ENCODE assay signal across 8 cellular contexts in the genomic region with DNA sequence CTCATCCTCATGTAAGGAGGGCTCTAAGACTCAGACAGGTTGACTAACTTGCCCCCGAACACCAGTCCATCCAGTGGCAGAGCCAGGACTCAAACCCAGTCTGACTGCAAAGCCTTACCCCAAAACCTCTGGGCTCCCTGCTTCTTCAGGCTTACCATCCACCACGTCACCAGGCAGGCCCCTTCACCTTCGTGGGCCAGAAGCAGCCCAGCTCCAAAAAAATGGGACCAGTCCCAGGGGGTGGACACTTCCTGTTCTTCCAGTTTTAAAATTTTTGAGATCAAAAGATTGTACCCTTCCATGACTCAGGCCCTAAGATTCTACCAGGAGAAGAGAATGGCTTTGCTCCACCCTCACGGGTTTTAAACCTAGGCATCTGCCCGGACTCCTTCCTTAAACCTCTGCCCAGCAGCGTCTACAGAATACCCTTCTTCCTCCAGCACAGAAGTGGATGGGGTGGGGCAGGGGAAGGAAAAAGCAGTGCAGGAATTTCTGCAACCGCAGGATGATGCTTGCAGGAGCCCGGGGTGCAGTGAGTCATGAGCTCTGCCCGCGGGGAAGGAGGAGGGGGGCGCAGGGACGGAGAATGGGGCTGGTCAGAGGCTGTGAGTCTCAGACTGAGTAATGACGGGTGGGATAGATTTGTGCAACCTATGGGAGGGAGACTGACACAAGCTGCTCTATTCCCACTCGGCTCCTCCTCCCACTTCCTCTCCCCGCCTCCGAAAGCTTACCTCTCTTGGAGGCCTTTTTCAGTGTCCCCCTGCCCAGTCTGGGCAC. TPM values are rescaled to one million over a fixed set of nuclear protein-coding genes. Genes with fewer than 3 reads are reported as not detected.
A peak's percentile ranks its signal among the peaks of the same experiment; 100 is the strongest.
DNase-seq lines count a peak whose midpoint lies in the region; ATAC-seq and TF ChIP-seq lines count a peak whose summit lies in the region.

No MANE protein-coding gene starts in this region.

- peak overlapping the region in 1 of 4 donors; percentile 17 for H3K4me3 ChIP-seq in tibial nerve

- DNase-seq in COLO829 (ENCODE audit: low spot score) (peak; percentile 91), NOMO-1 treated with dmso at 0.1 percent for 144 hours (lab: John Stamatoyannopoulos, UW; ENCODE audit: unreplicated experiment) (peak; percentile 80), T47D (ENCODE audit: low read depth in 1 of 2, low spot score in 1 of 2) (peak; percentile 63 to 90), left colon (peak; percentile 64 to 87), tibial nerve (ENCODE audit: low spot score in 2 of 2) (peak; percentile 75 to 88), NCI-H1105 (lab: John Stamatoyannopoulos, UW) (no peak), NCI-H510A treated with DMSO at 0.1 percent for 48 hours (lab: John Stamatoyannopoulos, UW) (no peak)

- peak; percentile 41 to 79 for TF ChIP-seq EP300 in tibial nerve (IDR thresholded peaks at IDR 0.05)

- ATAC-seq in left colon (peak; percentile 37), GM21529 (IDR thresholded peaks at IDR 0.05; ENCODE audit: unreplicated experiment) (no peak)

- TF ChIP-seq CTCF in tibial nerve (IDR thresholded peaks at IDR 0.05): no peak

- peaks cover 3 to 99% (median 78%) of the 10 kb centered on the region in 4 donors for H3K4me1 ChIP-seq in tibial nerve

- no peaks in the 10 kb centered on the region for H3K9me3 ChIP-seq in tibial nerve

- in situ Hi-C loops in T47D (cut with HindIII; ENCODE audit: low pct_unique_long_range_greater_than_20kb, low sequenced_read_pairs): no loop called here

- TF ChIP-seq POLR2A in tibial nerve (IDR thresholded peaks at IDR 0.05): no peak

- WGBS in tibial nerve, 2 donors: 19 to 22% methylated on average over 16 of the region's 16 CpGs

- H3K27me3 ChIP-seq in tibial nerve: no peaks in the 10 kb centered on the region

- intact Hi-C loops in left colon (cut with DNase I, micrococcal nuclease): no loop called here

- peaks cover 0 to 18% (median 0%) of the 10 kb centered on the region in 3 donors for H3K36me3 ChIP-seq in tibial nerve

- H3K27ac ChIP-seq in tibial nerve: peak overlapping the region; percentile 81 to 98 (median 88)

RNA-seq across cellular contexts. Expression of a gene that starts 50.4 kb away (rescaled TPM):
- total RNA-seq in left colon: 10 to 100 TPM in 1 of 2 donors, 1 to 10 TPM in 1; 9.0 to 15.0 TPM
- total RNA-seq in tibial nerve: 100 to 1,000 TPM in 3 of 4 donors, 10 to 100 TPM in 1; 96.3 to 142 (median 105) TPM

Comparison
In these comparisons a context has a peak if more than half of its experiments do, and no peak if none do; other contexts are left out.
1. DNase-seq: peak in COLO829 (single experiment), NOMO-1 treated with dmso at 0.1 percent for 144 hours (single experiment), T47D (2 of 2), left colon (2 of 2) and tibial nerve (2 of 2); none in NCI-H1105 (single experiment) and NCI-H510A treated with DMSO at 0.1 percent for 48 hours (single experiment).
2. RNA of a gene that starts 50.4 kb away (total RNA-seq): 96.3 to 142 TPM in tibial nerve; 9.0 to 15.0 TPM in left colon; every median in the first group is over 4 times any median in the second.